ENCODE assay signal across 1 cellular context in the genomic region with DNA sequence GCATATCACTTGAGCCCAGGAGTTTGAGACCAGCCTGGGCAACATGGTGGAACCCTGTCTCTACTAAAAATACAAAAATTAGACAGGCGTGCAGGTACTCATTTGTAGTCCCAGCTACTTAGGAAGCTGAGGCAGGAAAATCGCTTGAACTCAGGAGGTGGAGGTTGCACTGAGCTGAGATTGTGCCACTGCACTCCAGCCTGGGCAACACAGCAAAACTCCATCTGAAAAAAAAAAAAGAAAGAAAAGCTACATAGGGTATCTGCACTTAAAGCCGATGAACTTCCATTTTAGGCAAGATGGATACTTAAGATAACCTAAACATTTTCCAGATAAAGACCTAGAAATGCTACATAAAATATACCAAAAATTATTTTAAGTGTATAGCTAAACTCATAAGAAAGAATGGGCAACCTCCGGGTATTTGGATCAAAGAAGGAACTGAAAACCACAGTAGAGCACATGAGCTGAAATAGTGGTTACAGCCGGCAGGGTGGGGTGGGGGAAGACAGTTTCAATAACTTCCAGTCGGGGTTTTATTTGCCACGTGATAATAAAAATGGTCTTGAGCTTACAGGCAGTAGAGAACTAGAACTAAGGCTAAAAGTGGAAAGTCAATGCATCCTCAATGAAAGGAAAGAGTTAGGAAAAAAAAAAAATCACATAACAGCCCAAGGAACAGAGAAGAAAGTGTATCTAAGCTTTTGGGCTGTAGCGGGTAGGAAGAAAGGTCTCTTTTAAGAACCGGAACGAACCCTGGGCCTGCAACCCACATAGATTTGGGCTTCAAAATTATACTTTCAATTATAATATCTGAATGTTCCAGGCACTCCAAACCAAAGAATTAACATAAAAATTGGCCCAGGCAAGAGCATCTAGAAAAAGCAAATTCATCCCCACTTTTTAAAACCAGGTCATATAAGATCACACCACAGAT.
TF ChIP-seq lines count a peak whose summit lies in the region.

No MANE protein-coding gene starts in this region.

TF ChIP-seq in GM12878, 131 proteins besides CTCF, POLR2A, EP300 and RAD21 (continued from another document):
- TF ChIP-seq, protein P1, sequence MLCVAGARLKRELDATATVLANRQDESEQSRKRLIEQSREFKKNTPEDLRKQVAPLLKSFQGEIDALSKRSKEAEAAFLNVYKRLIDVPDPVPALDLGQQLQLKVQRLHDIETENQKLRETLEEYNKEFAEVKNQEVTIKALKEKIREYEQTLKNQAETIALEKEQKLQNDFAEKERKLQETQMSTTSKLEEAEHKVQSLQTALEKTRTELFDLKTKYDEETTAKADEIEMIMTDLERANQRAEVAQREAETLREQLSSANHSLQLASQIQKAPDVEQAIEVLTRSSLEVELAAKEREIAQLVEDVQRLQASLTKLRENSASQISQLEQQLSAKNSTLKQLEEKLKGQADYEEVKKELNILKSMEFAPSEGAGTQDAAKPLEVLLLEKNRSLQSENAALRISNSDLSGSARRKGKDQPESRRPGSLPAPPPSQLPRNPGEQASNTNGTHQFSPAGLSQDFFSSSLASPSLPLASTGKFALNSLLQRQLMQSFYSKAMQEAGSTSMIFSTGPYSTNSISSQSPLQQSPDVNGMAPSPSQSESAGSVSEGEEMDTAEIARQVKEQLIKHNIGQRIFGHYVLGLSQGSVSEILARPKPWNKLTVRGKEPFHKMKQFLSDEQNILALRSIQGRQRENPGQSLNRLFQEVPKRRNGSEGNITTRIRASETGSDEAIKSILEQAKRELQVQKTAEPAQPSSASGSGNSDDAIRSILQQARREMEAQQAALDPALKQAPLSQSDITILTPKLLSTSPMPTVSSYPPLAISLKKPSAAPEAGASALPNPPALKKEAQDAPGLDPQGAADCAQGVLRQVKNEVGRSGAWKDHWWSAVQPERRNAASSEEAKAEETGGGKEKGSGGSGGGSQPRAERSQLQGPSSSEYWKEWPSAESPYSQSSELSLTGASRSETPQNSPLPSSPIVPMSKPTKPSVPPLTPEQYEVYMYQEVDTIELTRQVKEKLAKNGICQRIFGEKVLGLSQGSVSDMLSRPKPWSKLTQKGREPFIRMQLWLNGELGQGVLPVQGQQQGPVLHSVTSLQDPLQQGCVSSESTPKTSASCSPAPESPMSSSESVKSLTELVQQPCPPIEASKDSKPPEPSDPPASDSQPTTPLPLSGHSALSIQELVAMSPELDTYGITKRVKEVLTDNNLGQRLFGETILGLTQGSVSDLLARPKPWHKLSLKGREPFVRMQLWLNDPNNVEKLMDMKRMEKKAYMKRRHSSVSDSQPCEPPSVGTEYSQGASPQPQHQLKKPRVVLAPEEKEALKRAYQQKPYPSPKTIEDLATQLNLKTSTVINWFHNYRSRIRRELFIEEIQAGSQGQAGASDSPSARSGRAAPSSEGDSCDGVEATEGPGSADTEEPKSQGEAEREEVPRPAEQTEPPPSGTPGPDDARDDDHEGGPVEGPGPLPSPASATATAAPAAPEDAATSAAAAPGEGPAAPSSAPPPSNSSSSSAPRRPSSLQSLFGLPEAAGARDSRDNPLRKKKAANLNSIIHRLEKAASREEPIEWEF (IDR thresholded peaks at IDR 0.05; ENCODE audit: insufficient replicate concordance, low read depth, low read length), result no peak
- no peak for TF ChIP-seq TARDBP (IDR thresholded peaks at IDR 0.05; ENCODE audit: borderline replicate concordance)
